Comparison of ENCODE assay signal across 26 cellular contexts in genomic region chr2:155161314-155161713, GRCh38.
"Had no signal": no experiment of that assay in that cellular context is flagged by ENCODE, and none has a peak within 500 bp of the region (broad histone marks: within the 10 kb centered on the region; RNA-seq: fewer than 3 reads in every experiment).

No MANE protein-coding gene starts in this region.

- H3K4me1 ChIP-seq: colonic mucosa, esophagus muscularis mucosa, esophagus squamous epithelium, foreskin keratinocyte, gastrocnemius medialis, gastroesophageal sphincter, heart left ventricle, heart right ventricle had no signal

- FAIRE-seq: endometrium, endothelial cell of umbilical vein had no signal

- H3K27ac ChIP-seq: colonic mucosa, coronary artery, dorsolateral prefrontal cortex, epithelial cell of prostate, esophagus muscularis mucosa, esophagus squamous epithelium, foreskin keratinocyte, gastrocnemius medialis, gastroesophageal sphincter, heart left ventricle, heart right ventricle had no signal

- H3K27me3 ChIP-seq: colonic mucosa, esophagus muscularis mucosa, esophagus squamous epithelium, foreskin keratinocyte, gastrocnemius medialis, gastroesophageal sphincter, heart left ventricle, heart right ventricle had no signal

- H3K9me3 ChIP-seq: colonic mucosa, esophagus muscularis mucosa, esophagus squamous epithelium, gastrocnemius medialis, gastroesophageal sphincter had no signal

- H3K4me3 ChIP-seq: colonic mucosa, coronary artery, dorsolateral prefrontal cortex, esophagus muscularis mucosa, esophagus squamous epithelium, gastrocnemius medialis, gastroesophageal sphincter, heart left ventricle, heart right ventricle had no signal

- ATAC-seq: effector memory CD8-positive, alpha-beta T cell; esophagus mucosa; foreskin keratinocyte; gastrocnemius medialis; gastroesophageal sphincter; heart left ventricle; heart right ventricle had no signal

- H3K36me3 ChIP-seq: colonic mucosa, esophagus muscularis mucosa, esophagus squamous epithelium, gastrocnemius medialis, gastroesophageal sphincter, heart left ventricle, heart right ventricle had no signal

- DNase-seq: colonic mucosa; cortex of kidney; dermis blood vessel endothelial cell; dorsolateral prefrontal cortex; effector CD4-positive, alpha-beta T cell; effector CD8-positive, alpha-beta T cell; effector memory CD4-positive, alpha-beta T cell; effector memory CD8-positive, alpha-beta T cell; endodermal cell; erythroblast; esophagus squamous epithelium; foreskin fibroblast; foreskin keratinocyte; foreskin melanocyte; gastrocnemius medialis; glutamatergic neuron; head of caudate nucleus; heart left ventricle; heart right ventricle had no signal
